Comparison of ENCODE assay signal across 1 cellular context in genomic region chr16:66517586-66518263, GRCh38.
TF ChIP-seq lines count a peak whose summit lies in the region.

No MANE protein-coding gene starts in this region.

TF ChIP-seq in HEK293, 187 proteins besides CTCF, POLR2A, EP300 and RAD21 (continued from another document):
- TF ChIP-seq ZNF558 (tag by site-specific recombination; IDR thresholded peaks at IDR 0.05), result no peak
